ENCODE assay signal across 7 cellular contexts in genomic region chr6:31733734-31734133, GRCh38. TPM values are rescaled to one million over a fixed set of nuclear protein-coding genes. Genes with fewer than 3 reads are reported as not detected.
DNase-seq lines count a peak whose midpoint lies in the region; ATAC-seq lines count a peak whose summit lies in the region.
"Had no signal": no experiment of that assay in that cellular context is flagged by ENCODE, and none has a peak within 500 bp of the region (broad histone marks: within the 10 kb centered on the region; RNA-seq: fewer than 3 reads in every experiment).

No MANE protein-coding gene starts in this region.

- no peak overlapping the region for H2AFZ ChIP-seq in Karpas-422 (ENCODE audit: low read length)

- H3K4me1 ChIP-seq in Karpas-422 (ENCODE audit: low read length), result peaks cover 51% of the 10 kb centered on the region

- peak overlapping the region; percentile 92 for H3K27ac Mint-ChIP-seq in central memory CD8-positive, alpha-beta T cell (ENCODE audit: low read depth)

- H3K4me3 ChIP-seq in Karpas-422 (ENCODE audit: low read length) (peak overlapping the region; percentile 95; the same call in 1 of the 2 replicates), skeletal muscle cell (ENCODE audit: low read depth, low read length) (peak overlapping the region; percentile 99)

- peaks cover 35% of the 10 kb centered on the region for H3K79me2 ChIP-seq in Karpas-422 (ENCODE audit: low read length)

- H3K9ac ChIP-seq in Karpas-422 (ENCODE audit: low read length), result peak overlapping the region; percentile 97; the same call in 1 of the 2 replicates

- peaks cover 26% of the 10 kb centered on the region for H3K36me3 ChIP-seq in Karpas-422 (ENCODE audit: insufficient read depth, low read length)

- no peak overlapping the region for H3K4me2 ChIP-seq in Karpas-422 (ENCODE audit: low read depth, low read length, poor library complexity, severe bottlenecking)

- no peaks in the 10 kb centered on the region for H3K9me3 ChIP-seq in Karpas-422 (ENCODE audit: low read length)

- peak overlapping the region; percentile 90 for H3K27ac ChIP-seq in Karpas-422 (ENCODE audit: low read length)

- no peaks in the 10 kb centered on the region for H3K27me3 Mint-ChIP-seq in central memory CD8-positive, alpha-beta T cell

- H3K9me3 Mint-ChIP-seq in central memory CD8-positive, alpha-beta T cell, result no peaks in the 10 kb centered on the region

- ATAC-seq in central memory CD8-positive, alpha-beta T cell (replicated peaks; ENCODE audit: extremely low read depth, poor library complexity, severe bottlenecking), result no peak
- ATAC-seq in HG03025 (IDR thresholded peaks at IDR 0.05; ENCODE audit: low FRiP score, unreplicated experiment), result no peak

- no peaks in the 10 kb centered on the region for H3K27me3 ChIP-seq in Karpas-422 (ENCODE audit: low read length)

- H3K36me3 Mint-ChIP-seq in central memory CD8-positive, alpha-beta T cell (ENCODE audit: insufficient read depth), result peaks cover 64% of the 10 kb centered on the region

- DNase-seq in Karpas-422, result no peak
- no peak for DNase-seq in central memory CD8-positive, alpha-beta T cell (ENCODE audit: low spot score in 2 of 2)
- DNase-seq in skeletal muscle cell (ENCODE audit: low read depth), result no peak
- DNase-seq in putamen (ENCODE audit: low spot score), result no peak
- DNase-seq in NCI-H187 treated with DMSO at 0.1 percent for 48 hours (lab: John Stamatoyannopoulos, UW), result no peak
- DNase-seq: NCI-H146 had no signal

- H3K4me1 Mint-ChIP-seq in central memory CD8-positive, alpha-beta T cell, result peaks cover 81% of the 10 kb centered on the region

- H4K20me1 ChIP-seq in Karpas-422 (ENCODE audit: insufficient read depth, low read depth, low read length), result no peaks in the 10 kb centered on the region

- no peaks in the 10 kb centered on the region for H3K9me2 ChIP-seq in Karpas-422 (replicated peaks; ENCODE audit: insufficient read depth, low read length)

- H3K4me3 Mint-ChIP-seq in central memory CD8-positive, alpha-beta T cell, result peak overlapping the region; percentile 96

RNA-seq across cellular contexts. Expression of gene CLIC1, which starts 2.6 kb away (rescaled TPM):
- total RNA-seq in Karpas-422 (2014; rRNA removed; shearing (Covaris generic); ENCODE audit: low replicate concordance), result 385 and 405 TPM in 2 replicates

RNA-seq across cellular contexts. Expression of gene DDAH2, which starts 4.6 kb away (rescaled TPM):
- total RNA-seq in Karpas-422 (2014; rRNA removed; shearing (Covaris generic); ENCODE audit: low replicate concordance), result 13.3 and 24.0 TPM in 2 replicates

RNA-seq across cellular contexts. Expression of gene MSH5, which starts 6.1 kb away (rescaled TPM):
- total RNA-seq in Karpas-422 (2014; rRNA removed; shearing (Covaris generic); ENCODE audit: low replicate concordance), result 30.5 and 58.4 TPM in 2 replicates

RNA-seq across cellular contexts. Expression of gene MPIG6B, which starts 10.6 kb away (rescaled TPM):
- total RNA-seq in Karpas-422 (2014; rRNA removed; shearing (Covaris generic); ENCODE audit: low replicate concordance), result not detected in 2 replicates

RNA-seq across cellular contexts. Expression of gene LY6G6C, which starts 12.2 kb away (rescaled TPM):
- total RNA-seq in Karpas-422 (2014; rRNA removed; shearing (Covaris generic); ENCODE audit: low replicate concordance), result not detected in 2 replicates
